ENCODE assay signal across 19 cellular contexts in the genomic region with DNA sequence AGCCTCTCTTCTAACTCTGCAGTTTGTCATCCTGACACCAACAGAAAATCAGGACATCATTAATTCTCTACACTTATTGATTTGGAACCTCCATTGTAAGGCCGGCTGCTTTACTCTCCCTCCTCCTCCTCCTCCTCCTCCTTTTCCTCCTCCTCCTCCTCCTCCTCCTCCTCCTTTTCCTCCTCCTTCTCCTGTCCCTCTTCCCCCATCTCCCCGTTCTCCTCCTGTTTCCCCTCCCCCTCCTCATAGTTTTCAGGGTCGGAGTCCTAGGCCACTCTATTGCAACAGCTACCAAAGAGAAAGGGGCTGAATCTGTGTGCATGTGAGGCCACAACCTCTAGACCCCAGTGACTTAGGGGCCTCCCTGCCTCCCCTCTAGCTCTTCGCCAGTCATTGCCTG.
DNase-seq lines count a peak whose midpoint lies in the region; ATAC-seq, FAIRE-seq and TF ChIP-seq lines count a peak whose summit lies in the region.
"Had no signal": no experiment of that assay in that cellular context is flagged by ENCODE, and none has a peak within 500 bp of the region (broad histone marks: within the 10 kb centered on the region; RNA-seq: fewer than 3 reads in every experiment).

No MANE protein-coding gene starts in this region.

- H3K36me3 ChIP-seq in MG63, result no peaks in the 10 kb centered on the region; the same call in 1 of the 2 replicates
- H3K36me3 ChIP-seq in prostate gland, result no peaks in the 10 kb centered on the region
- H3K36me3 ChIP-seq: neutrophil had no signal

- H3K9me3 ChIP-seq in A549 (no peaks in the 10 kb centered on the region), MG63 (no peaks in the 10 kb centered on the region), prostate gland (no peaks in the 10 kb centered on the region)
- H3K9me3 ChIP-seq: neutrophil had no signal

- H3K4me3 ChIP-seq in A549 (peak overlapping the region; percentile 53), MG63 (peak overlapping the region; percentile 51), dorsolateral prefrontal cortex (peak overlapping the region in 50 of 59 donors; percentile 3 to 57 (median 40)), prostate gland (peak overlapping the region in 1 of 2 donors; percentile 9)

- TF ChIP-seq EP300 in A549 (IDR thresholded peaks at IDR 0.05), result no peak

- TF ChIP-seq CTCF in A549 (IDR thresholded peaks at IDR 0.05), result no peak
- TF ChIP-seq CTCF in dorsolateral prefrontal cortex (IDR thresholded peaks at IDR 0.05 in 54 of 56, conservative IDR thresholded peaks at IDR 0.05 in 2 of 56; ENCODE audit: low read depth in 1 of 56, partially characterized antibody in 56 of 56), result no peak
- no peak for TF ChIP-seq CTCF in prostate gland (IDR thresholded peaks at IDR 0.05)
- TF ChIP-seq CTCF in nephron progenitor cell (IDR thresholded peaks at IDR 0.05), result no peak

- no peak overlapping the region for H3K4me3 Mint-ChIP-seq in nephron progenitor cell
- H3K4me3 Mint-ChIP-seq: activated CD4-positive, alpha-beta T cell treated with anti-CD3 and anti-CD28 coated beads, Interleukin-2, amount 10 ng/mL, durations not matched to agents 24 days and 14 days; activated naive CD8-positive, alpha-beta T cell treated with anti-CD3 and anti-CD28 coated beads, Interleukin-2, amount 50 U/mL, for 24 hours; CD14-positive monocyte; T-cell had no signal

- no peak overlapping the region for H3K27ac Mint-ChIP-seq in nephron progenitor cell
- H3K27ac Mint-ChIP-seq: activated CD4-positive, alpha-beta T cell treated with anti-CD3 and anti-CD28 coated beads, Interleukin-2, amount 10 ng/mL, durations not matched to agents 24 days and 14 days; activated naive CD8-positive, alpha-beta T cell treated with anti-CD3 and anti-CD28 coated beads, Interleukin-2, amount 50 U/mL, for 24 hours; CD14-positive monocyte; T-cell had no signal

- no peak for FAIRE-seq in A549 (lab: Jason Lieb, UNC)
- FAIRE-seq: GM12892 had no signal

- intact Hi-C loops in dorsolateral prefrontal cortex (cut with DNase I) (loop anchor here in 1 of 2 donors (5.0 kb wide), 1 partner anchor 136 kb away; the partner anchor contains the start of gene HECW1), prostate gland (cut with DNase I) (no loop called here)

- H3K4me1 ChIP-seq in A549, result peaks cover 19% of the 10 kb centered on the region
- no peaks in the 10 kb centered on the region for H3K4me1 ChIP-seq in prostate gland (replicated peaks)

- CTCF ChIA-PET in A549 (lab: Yijun Ruan, JAX), result interaction anchor here (0.8 to 5.1 kb wide), 7 partner anchors 11 to 307 kb away, joined by 3 to 31 read pairs (median 3); no protein-coding TSS in a partner anchor

- peaks cover 9% of the 10 kb centered on the region for H3K4me1 Mint-ChIP-seq in nephron progenitor cell
- H3K4me1 Mint-ChIP-seq: activated CD4-positive, alpha-beta T cell treated with anti-CD3 and anti-CD28 coated beads, Interleukin-2, amount 10 ng/mL, durations not matched to agents 24 days and 14 days; activated naive CD8-positive, alpha-beta T cell treated with anti-CD3 and anti-CD28 coated beads, Interleukin-2, amount 50 U/mL, for 24 hours; CD14-positive monocyte; T-cell had no signal

- 27% methylated on average over 2 of the region's 4 CpGs for WGBS in A549 (ENCODE audit: missing lambda C conversion rate)
- 81% methylated on average over 4 of the region's 4 CpGs for WGBS in prostate gland

- no peak for TF ChIP-seq RAD21 in A549 (conservative IDR thresholded peaks at IDR 0.05 in 1 of 2, IDR thresholded peaks at IDR 0.05 in 1 of 2)

- peak overlapping the region; percentile 70 for H3K4me2 ChIP-seq in A549

- peaks cover 3% of the 10 kb centered on the region for H3K27me3 Mint-ChIP-seq in nephron progenitor cell (ENCODE audit: low read depth, poor library complexity)

- H3K27me3 ChIP-seq in MG63 (no peaks in the 10 kb centered on the region), dorsolateral prefrontal cortex (no peaks in the 10 kb centered on the region), prostate gland (replicated peaks; ENCODE audit: insufficient read depth) (no peaks in the 10 kb centered on the region)

- H3K36me3 Mint-ChIP-seq in nephron progenitor cell (ENCODE audit: low read depth), result no peaks in the 10 kb centered on the region
- H3K36me3 Mint-ChIP-seq: CD14-positive monocyte, T-cell had no signal

- H3K9me3 Mint-ChIP-seq in nephron progenitor cell, result no peaks in the 10 kb centered on the region
- H3K9me3 Mint-ChIP-seq: activated CD4-positive, alpha-beta T cell treated with anti-CD3 and anti-CD28 coated beads, Interleukin-2, amount 10 ng/mL, durations not matched to agents 24 days and 14 days; activated naive CD8-positive, alpha-beta T cell treated with anti-CD3 and anti-CD28 coated beads, Interleukin-2, amount 50 U/mL, for 24 hours; CD14-positive monocyte; T-cell had no signal

- no peak for DNase-seq in A549 (ENCODE audit: low read depth in 1 of 2, low spot score in 1 of 2)
- no peak for DNase-seq in MG63
- DNase-seq in dorsolateral prefrontal cortex, result no peak
- no peak for DNase-seq in prostate gland (ENCODE audit: low spot score)
- no peak for DNase-seq in nephron progenitor cell
- DNase-seq in NCI-H1092 (lab: John Stamatoyannopoulos, UW), result no peak
- DNase-seq in 8988T, result no peak
- DNase-seq in GM19240 (ENCODE audit: insufficient read length, low spot score), result no peak
- DNase-seq: activated CD4-positive, alpha-beta T cell treated with anti-CD3 and anti-CD28 coated beads, Interleukin-2, amount 10 ng/mL, durations not matched to agents 24 days and 14 days; activated naive CD8-positive, alpha-beta T cell treated with anti-CD3 and anti-CD28 coated beads, Interleukin-2, amount 50 U/mL, for 24 hours; erythroblast; glutamatergic neuron; NCI-H526 treated with DMSO at 0.1 percent for 48 hours; stimulated activated CD4-positive, alpha-beta T cell treated with anti-CD3 and anti-CD28 coated beads, Interleukin-12 subunit alpha, Interleukin-12 subunit beta, amount 100 ng/mL, for 4 hours; stimulated activated CD8-positive, alpha-beta memory T cell treated with anti-CD3 and anti-CD28 coated beads, Interleukin-4, amount 100 ng/mL, for 48 hours; T-cell had no signal

- no peak for TF ChIP-seq POLR2A in A549 (IDR thresholded peaks at IDR 0.05; ENCODE audit: low read length)
- no peak for TF ChIP-seq POLR2A in prostate gland (IDR thresholded peaks at IDR 0.05)

- POLR2A ChIA-PET in A549 (lab: Yijun Ruan, JAX), result interaction anchor here (1.0 to 1.3 kb wide), 4 partner anchors 308 to 336 kb away, joined by 3 to 4 read pairs (median 4); partner anchors contain the start of genes C7orf25 and MRPL32

- no peak for ATAC-seq in A549
- ATAC-seq: activated naive CD8-positive, alpha-beta T cell treated with anti-CD3 and anti-CD28 coated beads, Interleukin-2, amount 50 U/mL, for 24 hours; T-cell had no signal

- H3K27ac ChIP-seq in A549, result peak overlapping the region; percentile 84 to 86
- peak overlapping the region in 58 of 59 donors; percentile 26 to 94 (median 82) for H3K27ac ChIP-seq in dorsolateral prefrontal cortex
- peak overlapping the region; percentile 7 to 37 for H3K27ac ChIP-seq in prostate gland
- H3K27ac ChIP-seq: neutrophil had no signal

TF ChIP-seq in A549, 52 proteins besides CTCF, POLR2A, EP300 and RAD21:
- TF ChIP-seq, protein P1, sequence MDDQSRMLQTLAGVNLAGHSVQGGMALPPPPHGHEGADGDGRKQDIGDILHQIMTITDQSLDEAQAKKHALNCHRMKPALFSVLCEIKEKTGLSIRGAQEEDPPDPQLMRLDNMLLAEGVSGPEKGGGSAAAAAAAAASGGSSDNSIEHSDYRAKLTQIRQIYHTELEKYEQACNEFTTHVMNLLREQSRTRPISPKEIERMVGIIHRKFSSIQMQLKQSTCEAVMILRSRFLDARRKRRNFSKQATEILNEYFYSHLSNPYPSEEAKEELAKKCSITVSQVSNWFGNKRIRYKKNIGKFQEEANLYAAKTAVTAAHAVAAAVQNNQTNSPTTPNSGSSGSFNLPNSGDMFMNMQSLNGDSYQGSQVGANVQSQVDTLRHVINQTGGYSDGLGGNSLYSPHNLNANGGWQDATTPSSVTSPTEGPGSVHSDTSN (IDR thresholded peaks at IDR 0.05), result no peak

Comparison
In these comparisons a context has a peak if more than half of its experiments do, and no peak if none do; other contexts are left out.
1. H3K27ac ChIP-seq: peak in every context shown above with its lines; median percentile 85 in A549; 82 in dorsolateral prefrontal cortex; 22 in prostate gland.